In genomic region chr1:45011837-45012638, GRCh38 we compare ENCODE assay signal across 8 cellular contexts. TPM values are rescaled to one million over a fixed set of nuclear protein-coding genes. Genes with fewer than 3 reads are reported as not detected.
DNase-seq lines count a peak whose midpoint lies in the region; ATAC-seq and TF ChIP-seq lines count a peak whose summit lies in the region.

Gene UROD, plus strand, starts transcription at chr1:45012254. Its CDS starts 12 bp downstream, at chr1:45012266.

- peaks cover 52% of the 10 kb centered on the region for H3K4me1 Mint-ChIP-seq in activated CD4-positive, alpha-beta T cell treated with anti-CD3 and anti-CD28 coated beads, Interleukin-2, amount 10 ng/mL, durations not matched to agents 24 days and 14 days

- TF ChIP-seq POLR2A in GM19099 (IDR thresholded peaks at IDR 0.05; ENCODE audit: extremely low read depth, insufficient read length, low read depth): peak; percentile 83

- H3K27me3 Mint-ChIP-seq in activated CD4-positive, alpha-beta T cell treated with anti-CD3 and anti-CD28 coated beads, Interleukin-2, amount 10 ng/mL, durations not matched to agents 24 days and 14 days: no peaks in the 10 kb centered on the region

- peaks cover 29% of the 10 kb centered on the region for H3K36me3 Mint-ChIP-seq in activated CD4-positive, alpha-beta T cell treated with anti-CD3 and anti-CD28 coated beads, Interleukin-2, amount 10 ng/mL, durations not matched to agents 24 days and 14 days (ENCODE audit: low read depth)

- peak; percentile 36 for ATAC-seq in HG03457 (IDR thresholded peaks at IDR 0.05; ENCODE audit: unreplicated experiment)
- ATAC-seq in left colon: peak; percentile 77

- DNase-seq in AG20443 (ENCODE audit: low spot score) (peak; percentile 97), NCI-H524 treated with DMSO at 0.1 percent for 48 hours (lab: John Stamatoyannopoulos, UW) (peak; percentile 76), coronary artery (ENCODE audit: low spot score) (peak; percentile 91), left colon (peak; percentile 93 to 94)
- peak; percentile 97 for DNase-seq in activated CD4-positive, alpha-beta T cell treated with anti-CD3 and anti-CD28 coated beads, Interleukin-2, amount 10 ng/mL, durations not matched to agents 24 days and 14 days
- DNase-seq in stimulated activated CD4-positive, alpha-beta T cell treated with anti-CD3 and anti-CD28 coated beads, Interleukin-1b, Interleukin-23, amount 100 ng/mL, for 48 hours: peak; percentile 93

- peak within 1 kb of the TSS; percentile 91 for H3K27ac Mint-ChIP-seq in activated CD4-positive, alpha-beta T cell treated with anti-CD3 and anti-CD28 coated beads, Interleukin-2, amount 10 ng/mL, durations not matched to agents 24 days and 14 days

- no peaks in the 10 kb centered on the region for H3K9me3 Mint-ChIP-seq in activated CD4-positive, alpha-beta T cell treated with anti-CD3 and anti-CD28 coated beads, Interleukin-2, amount 10 ng/mL, durations not matched to agents 24 days and 14 days

- peak within 1 kb of the TSS; percentile 85 for H3K4me3 Mint-ChIP-seq in activated CD4-positive, alpha-beta T cell treated with anti-CD3 and anti-CD28 coated beads, Interleukin-2, amount 10 ng/mL, durations not matched to agents 24 days and 14 days

- intact Hi-C loops in activated CD4-positive, alpha-beta T cell treated with anti-CD3 and anti-CD28 coated beads, Interleukin-2, amount 10 ng/mL, durations not matched to agents 24 days and 14 days (cut with micrococcal nuclease): loop anchor here (1.0 to 5.0 kb wide), 10 partner anchors 26 to 573 kb away; partner anchors contain the start of genes BEST4, EIF2B3, MUTYH and NASP
- intact Hi-C loops in left colon (cut with DNase I, micrococcal nuclease): loop anchor here in 1 of 2 donors (5.0 to 10.0 kb wide), 2 partner anchors 217 to 480 kb away; partner anchors contain the start of gene TESK2

- H3K27ac ChIP-seq in coronary artery: peak within 1 kb of the TSS; percentile 63 to 90

- TF ChIP-seq CTCF in coronary artery (IDR thresholded peaks at IDR 0.05): no peak

- peak within 1 kb of the TSS; percentile 99 for H3K4me3 ChIP-seq in coronary artery

RNA-seq across cellular contexts. Expression of gene UROD, which starts in this region (rescaled TPM):
- 96.0 and 97.7 TPM in 2 replicates for total RNA-seq in activated CD4-positive, alpha-beta T cell treated with anti-CD3 and anti-CD28 coated beads, Interleukin-2, amount 10 ng/mL, durations not matched to agents 24 days and 14 days
- total RNA-seq in left colon: 10 to 100 TPM; 45.4 to 46.4 TPM

Comparison
In these comparisons a context has a peak if more than half of its experiments do, and no peak if none do; other contexts are left out.
1. Peak in every context shown above with its lines: DNase-seq, ATAC-seq, H3K4me3 ChIP-seq and H3K27ac ChIP-seq.